ENCODE assay signal across 9 cellular contexts in genomic region chr5:172901788-172902496, GRCh38. TPM values are rescaled to one million over a fixed set of nuclear protein-coding genes. Genes with fewer than 3 reads are reported as not detected.
DNase-seq lines count a peak whose midpoint lies in the region; ATAC-seq, FAIRE-seq and TF ChIP-seq lines count a peak whose summit lies in the region.
"Had no signal": no experiment of that assay in that cellular context is flagged by ENCODE, and none has a peak within 500 bp of the region (broad histone marks: within the 10 kb centered on the region; RNA-seq: fewer than 3 reads in every experiment).

No MANE protein-coding gene starts in this region.

- no peaks in the 10 kb centered on the region for H3K9me1 ChIP-seq in endothelial cell of umbilical vein (replicated peaks; ENCODE audit: control insufficient read depth, extremely low read depth, insufficient read depth, low read length)

- CTCF ChIA-PET in endothelial cell of umbilical vein (lab: Charles Lee) = interaction anchor here (1.4 kb wide), 1 partner anchor 129 kb away, joined by 4 read pairs; no protein-coding TSS in a partner anchor
- CTCF ChIA-PET in CD4-positive, alpha-beta memory T cell (lab: Charles Lee; ENCODE audit: partially characterized antibody) = no interaction called here
- CTCF ChIA-PET in activated CD4-positive, alpha-beta T cell treated with anti-CD3 and anti-CD28 coated beads for 36 hours (lab: Charles Lee) = no interaction called here

- no peaks in the 10 kb centered on the region for H3K9me3 ChIP-seq in heart right ventricle
- no peaks in the 10 kb centered on the region for H3K9me3 ChIP-seq in endothelial cell of umbilical vein (replicated peaks; ENCODE audit: control insufficient read depth, insufficient read depth, low read length)
- H3K9me3 ChIP-seq in CD4-positive, alpha-beta memory T cell (ENCODE audit: control insufficient read depth in 1 of 2, low read length in 2 of 2) = no peaks in the 10 kb centered on the region

- intact Hi-C loops in heart right ventricle (cut with DNase I) (loop anchor here in 8 of 10 donors (2.0 to 10.0 kb wide), 9 partner anchors 35 to 187 kb away; partner anchors contain the start of gene DUSP1 (in 6 of the 8)), cardiac septum (cut with DNase I) (loop anchor here (2.0 to 5.0 kb wide), 3 partner anchors 35 to 185 kb away; partner anchors contain the start of gene DUSP1), endothelial cell of umbilical vein (cut with micrococcal nuclease) (loop anchor here (1.0 to 2.0 kb wide), 2 partner anchors 43 to 131 kb away; partner anchors contain the start of gene DUSP1)
- intact Hi-C loops in CD4-positive, alpha-beta memory T cell (cut with micrococcal nuclease) = no loop called here
- intact Hi-C loops in activated CD4-positive, alpha-beta T cell treated with anti-CD3 and anti-CD28 coated beads for 36 hours (cut with DNase I, micrococcal nuclease) = no loop called here

- WGBS in heart right ventricle, 2 donors = 79 to 82% methylated on average over 9 of the region's 9 CpGs

- H3K4me1 Mint-ChIP-seq in nephron progenitor cell = peaks cover 79% of the 10 kb centered on the region
- H3K4me1 Mint-ChIP-seq in CD4-positive, alpha-beta memory T cell = peaks cover 1 to 15% (median 3%) of the 10 kb centered on the region in 4 donors
- peaks cover 4% of the 10 kb centered on the region for H3K4me1 Mint-ChIP-seq in activated CD4-positive, alpha-beta T cell treated with anti-CD3 and anti-CD28 coated beads for 36 hours

- H4K20me1 ChIP-seq in endothelial cell of umbilical vein (replicated peaks; ENCODE audit: control insufficient read depth, extremely low read depth, insufficient read depth, low read length) = no peaks in the 10 kb centered on the region

- peaks cover 6% of the 10 kb centered on the region for H3K27me3 Mint-ChIP-seq in nephron progenitor cell (ENCODE audit: low read depth, poor library complexity)
- H3K27me3 Mint-ChIP-seq in CD4-positive, alpha-beta memory T cell = no peaks in the 10 kb centered on the region
- no peaks in the 10 kb centered on the region for H3K27me3 Mint-ChIP-seq in activated CD4-positive, alpha-beta T cell treated with anti-CD3 and anti-CD28 coated beads for 36 hours

- H3K4me3 ChIP-seq in heart right ventricle (no peak overlapping the region), endothelial cell of umbilical vein (replicated peaks in 1 of 3; ENCODE audit: insufficient read depth in 1 of 3, low read depth in 1 of 3, low read length in 3 of 3) (no peak overlapping the region)
- no peak overlapping the region for H3K4me3 ChIP-seq in CD4-positive, alpha-beta memory T cell (ENCODE audit: low read length in 2 of 2)

- no peak overlapping the region for H3K4me3 Mint-ChIP-seq in nephron progenitor cell
- H3K4me3 Mint-ChIP-seq in CD4-positive, alpha-beta memory T cell = no peak overlapping the region
- H3K4me3 Mint-ChIP-seq in activated CD4-positive, alpha-beta T cell treated with anti-CD3 and anti-CD28 coated beads for 36 hours = no peak overlapping the region

- H3K4me1 ChIP-seq in heart right ventricle = peaks cover 43 to 92% (median 78%) of the 10 kb centered on the region in 9 donors
- H3K4me1 ChIP-seq in endothelial cell of umbilical vein (ENCODE audit: control insufficient read depth, extremely low read depth, insufficient read depth, low read length) = peaks cover 50% of the 10 kb centered on the region
- H3K4me1 ChIP-seq in CD4-positive, alpha-beta memory T cell (ENCODE audit: insufficient read depth, low read length) = peaks cover 5% of the 10 kb centered on the region

- H3K4me2 ChIP-seq in endothelial cell of umbilical vein (ENCODE audit: insufficient read depth, low read length) = no peak overlapping the region

- TF ChIP-seq POLR2A in endothelial cell of umbilical vein (IDR thresholded peaks at IDR 0.05; ENCODE audit: low read depth, low read length) = no peak

- H3K79me2 ChIP-seq in endothelial cell of umbilical vein (ENCODE audit: control insufficient read depth, insufficient read depth, low read length) = no peaks in the 10 kb centered on the region

- dilution Hi-C loops in endothelial cell of umbilical vein (cut with MboI; ENCODE audit: extremely low pct_ligation_motif_present, low sequenced_read_pairs) = no loop called here

- peak in 1 of 8 donors; percentile 0 for ATAC-seq in heart right ventricle
- ATAC-seq in activated CD4-positive, alpha-beta T cell treated with anti-CD3 and anti-CD28 coated beads for 36 hours = no peak

- H3K9ac ChIP-seq in endothelial cell of umbilical vein (replicated peaks; ENCODE audit: extremely low read depth, insufficient read depth, low read length) = no peak overlapping the region

- H3K27me3 ChIP-seq in heart right ventricle = no peaks in the 10 kb centered on the region
- H3K27me3 ChIP-seq in endothelial cell of umbilical vein (ENCODE audit: control insufficient read depth in 2 of 2, insufficient read depth in 2 of 2, low read length in 2 of 2) = no peaks in the 10 kb centered on the region
- no peaks in the 10 kb centered on the region for H3K27me3 ChIP-seq in CD4-positive, alpha-beta memory T cell (ENCODE audit: insufficient read depth, low read length)

- POLR2A ChIA-PET in endothelial cell of umbilical vein (lab: Charles Lee) = no interaction called here
- POLR2A ChIA-PET in CD4-positive, alpha-beta memory T cell (lab: Charles Lee; ENCODE audit: partially characterized antibody) = no interaction called here
- POLR2A ChIA-PET in activated CD4-positive, alpha-beta T cell treated with anti-CD3 and anti-CD28 coated beads for 36 hours (lab: Charles Lee) = no interaction called here

- H2AFZ ChIP-seq in endothelial cell of umbilical vein (ENCODE audit: low read depth, low read length) = no peak overlapping the region

- no peaks in the 10 kb centered on the region for H3K9me3 Mint-ChIP-seq in nephron progenitor cell
- H3K9me3 Mint-ChIP-seq in CD4-positive, alpha-beta memory T cell = no peaks in the 10 kb centered on the region
- no peaks in the 10 kb centered on the region for H3K9me3 Mint-ChIP-seq in activated CD4-positive, alpha-beta T cell treated with anti-CD3 and anti-CD28 coated beads for 36 hours (ENCODE audit: low read depth)

- DNase-seq in heart right ventricle (no peak), cardiac septum (ENCODE audit: low spot score) (no peak), endothelial cell of umbilical vein (ENCODE audit: low read depth, low spot score) (no peak), nephron progenitor cell (peak; percentile 21), nucleus accumbens (lab: John Stamatoyannopoulos, UW) (no peak)
- DNase-seq in CD4-positive, alpha-beta memory T cell = no peak
- no peak for DNase-seq in activated CD4-positive, alpha-beta T cell treated with anti-CD3 and anti-CD28 coated beads for 48 hours
- no peak for DNase-seq in activated CD4-positive, alpha-beta T cell treated with anti-CD3 and anti-CD28 coated beads for 36 hours
- DNase-seq: KG1 had no signal

- peak overlapping the region; percentile 69 for H3K27ac Mint-ChIP-seq in nephron progenitor cell
- peak overlapping the region in 1 of 7 donors; percentile 35 for H3K27ac Mint-ChIP-seq in CD4-positive, alpha-beta memory T cell
- no peak overlapping the region for H3K27ac Mint-ChIP-seq in activated CD4-positive, alpha-beta T cell treated with anti-CD3 and anti-CD28 coated beads for 36 hours

- TF ChIP-seq CTCF in heart right ventricle (IDR thresholded peaks at IDR 0.05) = no peak
- no peak for TF ChIP-seq CTCF in endothelial cell of umbilical vein (IDR thresholded peaks at IDR 0.05; ENCODE audit: extremely low read depth in 1 of 2, insufficient read depth in 1 of 2, low read depth in 1 of 2, low read length in 2 of 2)
- TF ChIP-seq CTCF in nephron progenitor cell (IDR thresholded peaks at IDR 0.05) = no peak

- BruUV-seq in endothelial cell of umbilical vein (replicated peaks; lab: Mats Ljungman, UMichigan) = no TSS peak

- H3K36me3 ChIP-seq in heart right ventricle (peaks cover 0 to 35% (median 0%) of the 10 kb centered on the region in 9 donors), endothelial cell of umbilical vein (ENCODE audit: control insufficient read depth in 2 of 2, extremely low read depth in 1 of 2, insufficient read depth in 2 of 2, low read length in 2 of 2) (peaks cover 0 to 2% of the 10 kb centered on the region in 2 experiments)
- H3K36me3 ChIP-seq in CD4-positive, alpha-beta memory T cell (ENCODE audit: insufficient read depth, low read length) = peaks cover 5% of the 10 kb centered on the region

- H3K27ac ChIP-seq in heart right ventricle (peak overlapping the region; percentile 47 to 98 (median 82)), endothelial cell of umbilical vein (ENCODE audit: insufficient read depth, low read depth, low read length) (peak overlapping the region; percentile 72)
- H3K27ac ChIP-seq in CD4-positive, alpha-beta memory T cell (ENCODE audit: low read depth, low read length) = no peak overlapping the region

- H3K36me3 Mint-ChIP-seq in nephron progenitor cell (ENCODE audit: low read depth) = peaks cover 19% of the 10 kb centered on the region
- H3K36me3 Mint-ChIP-seq in CD4-positive, alpha-beta memory T cell = peaks cover 17 to 35% of the 10 kb centered on the region in 2 donors
- H3K36me3 Mint-ChIP-seq in activated CD4-positive, alpha-beta T cell treated with anti-CD3 and anti-CD28 coated beads for 36 hours (ENCODE audit: low read depth) = peaks cover 5% of the 10 kb centered on the region

- no peak for FAIRE-seq in endothelial cell of umbilical vein (lab: Jason Lieb, UNC)

TF ChIP-seq in endothelial cell of umbilical vein, 7 proteins besides CTCF, POLR2A, EP300 and RAD21 (continues in another document):
- TF ChIP-seq MAX (IDR thresholded peaks at IDR 0.05; ENCODE audit: insufficient read depth, insufficient read length) (no peak), EZH2 (IDR thresholded peaks at IDR 0.05; ENCODE audit: borderline replicate concordance, low read depth, low read length, severe bottlenecking) (no peak), POLR2AphosphoS5 (IDR thresholded peaks at IDR 0.05; ENCODE audit: insufficient read depth, low read depth, low read length) (no peak)

RNA-seq across cellular contexts. Expression of gene RPL26L1, which starts 57.3 kb away (rescaled TPM):
- total RNA-seq in heart right ventricle = 10 to 100 TPM; 23.2 to 33.7 (median 28.9) TPM
- polyA plus RNA-seq in heart right ventricle = 10 to 100 TPM; 29.0 to 84.9 TPM
- 28.1 TPM for total RNA-seq in cardiac septum
- total RNA-seq in endothelial cell of umbilical vein = 57.4 and 62.9 TPM in 2 replicates
- polyA plus RNA-seq in endothelial cell of umbilical vein = 63.5 and 78.3 TPM in 2 replicates
- 120 and 121 TPM in 2 replicates for polyA plus RNA-seq in endothelial cell of umbilical vein (2011; cell fraction: cytosol; rRNA removed)
- 37.8 and 41.6 TPM in 2 replicates for polyA plus RNA-seq in endothelial cell of umbilical vein (2011; cell fraction: nucleus; rRNA removed)
- 66.0 and 106 TPM in 2 replicates for polyA plus RNA-seq in endothelial cell of umbilical vein (2012)
- 36.3 and 41.4 TPM in 2 replicates for polyA minus RNA-seq in endothelial cell of umbilical vein
- polyA minus RNA-seq in endothelial cell of umbilical vein (2011; cell fraction: cytosol; rRNA and poly(A)+ RNA removed) = 36.6 TPM
- 5.0 and 5.1 TPM in 2 replicates for polyA minus RNA-seq in endothelial cell of umbilical vein (2011; cell fraction: nucleus; rRNA and poly(A)+ RNA removed)
- 10 to 100 TPM in 1 of 2 experiments, 1 to 10 TPM in 1; 9.6 to 13.3 TPM for total RNA-seq in CD4-positive, alpha-beta memory T cell
- 10 to 100 TPM; 37.8 TPM for polyA plus RNA-seq in CD4-positive, alpha-beta memory T cell
- 10 to 100 TPM; 62.8 to 72.6 TPM for total RNA-seq in activated CD4-positive, alpha-beta T cell treated with anti-CD3 and anti-CD28 coated beads for 36 hours

Comparison
In these comparisons a context has a peak if more than half of its experiments do, and no peak if none do; other contexts are left out.
1. intact Hi-C loops: an anchor here in heart right ventricle (2.0 to 10.0 kb wide), cardiac septum (2.0 to 5.0 kb wide) and endothelial cell of umbilical vein (1.0 to 2.0 kb wide); none called in CD4-positive, alpha-beta memory T cell and activated CD4-positive, alpha-beta T cell treated with anti-CD3 and anti-CD28 coated beads for 36 hours.